ENCODE assay signal across 1 cellular context in the genomic region with DNA sequence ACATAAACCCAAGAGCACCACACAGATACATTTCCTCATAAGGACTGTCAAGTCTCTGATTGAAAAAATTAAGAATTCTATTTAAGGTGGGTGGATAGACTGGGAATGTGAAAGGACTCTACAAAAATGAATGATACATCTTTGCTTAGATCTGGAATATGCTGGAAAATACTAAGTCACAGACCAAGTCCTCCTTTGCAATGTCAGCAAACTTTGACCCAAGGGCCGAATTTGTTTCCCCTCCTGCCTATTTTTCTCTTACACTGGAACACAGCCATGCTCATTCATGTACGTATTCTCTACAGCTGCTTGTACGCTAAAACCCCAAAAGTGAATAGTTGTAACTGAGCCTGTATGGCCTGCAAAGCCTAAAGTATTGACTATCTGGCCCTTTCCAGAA.
TF ChIP-seq lines count a peak whose summit lies in the region.

No MANE protein-coding gene starts in this region.

TF ChIP-seq in K562, 482 proteins besides CTCF, POLR2A, EP300 and RAD21 (continued from another document):
- TF ChIP-seq CHD2 (IDR thresholded peaks at IDR 0.05; ENCODE audit: low read depth, low read length) (no peak), ZNF316 (IDR thresholded peaks at IDR 0.05) (peak; percentile 71), MAFF (IDR thresholded peaks at IDR 0.05; ENCODE audit: low read length) (peak; percentile 28; the same call in 1 of the 2 replicates), RFX7 (CRISPR knock-in tag; IDR thresholded peaks at IDR 0.05) (no peak), MECOM (CRISPR knock-in tag; IDR thresholded peaks at IDR 0.05) (no peak), FIP1L1 (IDR thresholded peaks at IDR 0.05; ENCODE audit: low read depth, low read length, poor library complexity, severe bottlenecking) (no peak), C11orf30 (IDR thresholded peaks at IDR 0.05; ENCODE audit: low read depth) (peak; percentile 47), ARNT (IDR thresholded peaks at IDR 0.05) (no peak), SRSF3 (IDR thresholded peaks at IDR 0.05; ENCODE audit: insufficient read depth, low read length) (no peak), GATAD2B (IDR thresholded peaks at IDR 0.05; ENCODE audit: borderline replicate concordance) (no peak), KHSRP (IDR thresholded peaks at IDR 0.05) (no peak)
- TF ChIP-seq, protein P1, sequence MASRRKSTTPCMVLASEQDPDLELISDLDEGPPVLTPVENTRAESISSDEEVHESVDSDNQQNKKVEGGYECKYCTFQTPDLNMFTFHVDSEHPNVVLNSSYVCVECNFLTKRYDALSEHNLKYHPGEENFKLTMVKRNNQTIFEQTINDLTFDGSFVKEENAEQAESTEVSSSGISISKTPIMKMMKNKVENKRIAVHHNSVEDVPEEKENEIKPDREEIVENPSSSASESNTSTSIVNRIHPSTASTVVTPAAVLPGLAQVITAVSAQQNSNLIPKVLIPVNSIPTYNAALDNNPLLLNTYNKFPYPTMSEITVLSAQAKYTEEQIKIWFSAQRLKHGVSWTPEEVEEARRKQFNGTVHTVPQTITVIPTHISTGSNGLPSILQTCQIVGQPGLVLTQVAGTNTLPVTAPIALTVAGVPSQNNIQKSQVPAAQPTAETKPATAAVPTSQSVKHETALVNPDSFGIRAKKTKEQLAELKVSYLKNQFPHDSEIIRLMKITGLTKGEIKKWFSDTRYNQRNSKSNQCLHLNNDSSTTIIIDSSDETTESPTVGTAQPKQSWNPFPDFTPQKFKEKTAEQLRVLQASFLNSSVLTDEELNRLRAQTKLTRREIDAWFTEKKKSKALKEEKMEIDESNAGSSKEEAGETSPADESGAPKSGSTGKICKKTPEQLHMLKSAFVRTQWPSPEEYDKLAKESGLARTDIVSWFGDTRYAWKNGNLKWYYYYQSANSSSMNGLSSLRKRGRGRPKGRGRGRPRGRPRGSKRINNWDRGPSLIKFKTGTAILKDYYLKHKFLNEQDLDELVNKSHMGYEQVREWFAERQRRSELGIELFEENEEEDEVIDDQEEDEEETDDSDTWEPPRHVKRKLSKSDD (conservative IDR thresholded peaks at IDR 0.05; ENCODE audit: low read length) = no peak
TF ChIP-seq in K562: peak in this region for 5.
